Comparison of ENCODE assay signal across 1 cellular context in the genomic region with DNA sequence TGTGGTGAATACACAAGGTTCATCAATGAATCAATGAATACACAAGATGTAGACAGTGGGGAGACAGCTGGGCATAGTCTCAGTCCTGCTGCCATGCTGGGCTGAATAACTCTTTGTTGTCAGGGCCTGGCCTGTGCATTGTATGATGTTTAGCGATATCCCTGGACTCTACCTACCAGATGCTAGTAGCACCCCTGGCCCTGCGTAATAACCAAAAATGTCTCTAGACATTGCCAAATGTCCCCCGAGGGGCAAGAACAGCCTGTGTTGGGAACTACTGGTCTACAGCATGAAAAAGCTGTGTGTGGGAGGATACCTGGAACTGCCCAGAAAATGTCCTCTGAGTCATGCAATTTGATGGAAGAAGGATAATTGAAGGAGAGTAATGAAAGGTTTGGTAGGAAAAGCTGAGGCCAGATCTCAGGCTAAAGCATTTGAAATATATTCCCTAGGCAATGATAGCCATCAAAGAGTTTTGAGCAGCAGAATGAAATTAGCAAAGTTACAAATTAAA.
TF ChIP-seq lines count a peak whose summit lies in the region.

No MANE protein-coding gene starts in this region.

TF ChIP-seq in GM23338, 12 proteins besides CTCF, POLR2A, EP300 and RAD21 (continued from another document):
- no peak for TF ChIP-seq ZNF462 (CRISPR knock-in tag; IDR thresholded peaks at IDR 0.05)
- no peak for TF ChIP-seq NANOG (IDR thresholded peaks at IDR 0.05; ENCODE audit: borderline replicate concordance)
- no peak for TF ChIP-seq STAT1 (IDR thresholded peaks at IDR 0.05; ENCODE audit: unreplicated experiment)
- TF ChIP-seq ETS1 (IDR thresholded peaks at IDR 0.05), result no peak
- TF ChIP-seq EZH2phosphoT487 (IDR thresholded peaks at IDR 0.05; ENCODE audit: unreplicated experiment), result no peak
